In the genomic region with DNA sequence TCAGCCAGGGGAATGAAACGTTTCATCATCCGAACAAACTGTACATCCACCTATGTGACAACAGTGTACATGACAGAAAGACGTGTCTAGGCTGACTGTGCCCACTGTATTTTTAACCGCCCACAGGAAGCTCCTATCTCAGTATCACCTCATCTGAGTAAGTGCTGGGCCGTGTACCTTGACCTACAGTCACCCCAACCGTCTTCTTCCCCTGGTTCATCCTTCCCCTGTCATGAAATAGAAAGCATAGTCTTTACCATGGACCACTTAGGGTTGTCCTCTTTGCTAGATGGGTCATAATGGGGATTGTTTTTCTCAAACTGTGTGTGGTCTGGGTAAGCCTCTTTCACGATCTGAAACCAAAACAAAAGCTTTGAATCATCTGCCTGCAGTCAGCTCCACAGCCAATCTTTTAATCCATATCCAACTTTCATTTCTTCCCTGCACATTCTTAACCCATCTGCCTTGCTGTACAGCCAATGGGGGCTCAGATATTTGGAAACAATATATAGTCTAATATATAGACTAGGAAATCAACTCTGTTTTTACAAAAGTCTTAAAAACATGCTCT, we compare ENCODE assay signal across 1 cellular context.
TF ChIP-seq lines count a peak whose summit lies in the region.

No MANE protein-coding gene starts in this region.

TF ChIP-seq in K562, 482 proteins besides CTCF, POLR2A, EP300 and RAD21:
- TF ChIP-seq CEBPG (CRISPR knock-in tag; IDR thresholded peaks at IDR 0.05) (no peak), CEBPG (tag; conservative IDR thresholded peaks at IDR 0.05 in 1 of 2, IDR thresholded peaks at IDR 0.05 in 1 of 2) (0 out of 4 replicates have a peak, but pooled peaks of 1 of the 2 experiments have one; percentile 17), NFE2L1 (tag; IDR thresholded peaks at IDR 0.05; ENCODE audit: borderline replicate concordance, low read depth) (no peak)
TF ChIP-seq in K562: peak in this region for 1.
